Comparison of ENCODE assay signal across 1 cellular context in genomic region chr1:235860829-235861228, GRCh38.
TF ChIP-seq lines count a peak whose summit lies in the region.

No MANE protein-coding gene starts in this region.

TF ChIP-seq in K562, 482 proteins besides CTCF, POLR2A, EP300 and RAD21 (continued from another document):
- TF ChIP-seq PCBP1 (IDR thresholded peaks at IDR 0.05; ENCODE audit: low read depth, low read length, poor library complexity, severe bottlenecking): no peak
